8 cellular contexts compared by ENCODE assay signal in the genomic region with DNA sequence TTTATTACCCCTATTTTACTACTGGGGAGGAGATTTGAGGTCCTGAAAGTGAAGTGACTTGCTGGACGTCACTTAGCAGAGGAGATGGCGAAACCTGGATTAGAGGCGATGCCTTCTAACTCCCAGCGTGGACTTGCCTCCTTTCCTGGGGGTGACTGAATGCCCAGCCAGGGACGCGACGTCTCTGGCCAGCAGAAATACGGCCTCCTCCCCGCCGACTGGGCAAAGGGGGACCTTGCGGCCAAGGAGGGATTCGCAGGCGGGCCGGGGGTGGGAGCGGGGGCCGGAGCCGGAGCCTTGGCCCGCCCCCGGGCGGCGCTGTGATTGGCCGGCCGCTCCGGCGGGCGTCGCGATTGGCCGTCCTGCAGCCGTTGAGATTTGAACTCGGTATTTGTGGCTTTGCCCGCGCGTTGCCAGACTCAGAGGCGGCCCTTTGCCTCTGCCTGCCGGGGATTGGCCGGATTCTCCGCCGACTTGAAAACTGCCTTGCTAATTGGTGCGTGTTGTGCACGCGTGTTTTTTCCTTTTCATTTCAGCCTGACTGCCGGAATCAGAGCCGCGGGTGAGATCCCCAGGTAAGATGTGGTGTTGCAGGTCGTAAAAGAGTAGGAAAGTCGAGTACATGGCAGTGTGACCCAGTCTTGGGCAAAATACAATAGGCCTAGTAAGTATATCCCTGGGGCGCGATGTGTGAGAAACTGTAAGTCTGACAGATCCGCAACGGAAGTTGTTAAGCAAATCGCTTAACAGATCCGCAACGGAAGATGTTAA. TPM values are rescaled to one million over a fixed set of nuclear protein-coding genes. Genes with fewer than 3 reads are reported as not detected.
DNase-seq lines count a peak whose midpoint lies in the region; ATAC-seq and TF ChIP-seq lines count a peak whose summit lies in the region.

A gene with protein sequence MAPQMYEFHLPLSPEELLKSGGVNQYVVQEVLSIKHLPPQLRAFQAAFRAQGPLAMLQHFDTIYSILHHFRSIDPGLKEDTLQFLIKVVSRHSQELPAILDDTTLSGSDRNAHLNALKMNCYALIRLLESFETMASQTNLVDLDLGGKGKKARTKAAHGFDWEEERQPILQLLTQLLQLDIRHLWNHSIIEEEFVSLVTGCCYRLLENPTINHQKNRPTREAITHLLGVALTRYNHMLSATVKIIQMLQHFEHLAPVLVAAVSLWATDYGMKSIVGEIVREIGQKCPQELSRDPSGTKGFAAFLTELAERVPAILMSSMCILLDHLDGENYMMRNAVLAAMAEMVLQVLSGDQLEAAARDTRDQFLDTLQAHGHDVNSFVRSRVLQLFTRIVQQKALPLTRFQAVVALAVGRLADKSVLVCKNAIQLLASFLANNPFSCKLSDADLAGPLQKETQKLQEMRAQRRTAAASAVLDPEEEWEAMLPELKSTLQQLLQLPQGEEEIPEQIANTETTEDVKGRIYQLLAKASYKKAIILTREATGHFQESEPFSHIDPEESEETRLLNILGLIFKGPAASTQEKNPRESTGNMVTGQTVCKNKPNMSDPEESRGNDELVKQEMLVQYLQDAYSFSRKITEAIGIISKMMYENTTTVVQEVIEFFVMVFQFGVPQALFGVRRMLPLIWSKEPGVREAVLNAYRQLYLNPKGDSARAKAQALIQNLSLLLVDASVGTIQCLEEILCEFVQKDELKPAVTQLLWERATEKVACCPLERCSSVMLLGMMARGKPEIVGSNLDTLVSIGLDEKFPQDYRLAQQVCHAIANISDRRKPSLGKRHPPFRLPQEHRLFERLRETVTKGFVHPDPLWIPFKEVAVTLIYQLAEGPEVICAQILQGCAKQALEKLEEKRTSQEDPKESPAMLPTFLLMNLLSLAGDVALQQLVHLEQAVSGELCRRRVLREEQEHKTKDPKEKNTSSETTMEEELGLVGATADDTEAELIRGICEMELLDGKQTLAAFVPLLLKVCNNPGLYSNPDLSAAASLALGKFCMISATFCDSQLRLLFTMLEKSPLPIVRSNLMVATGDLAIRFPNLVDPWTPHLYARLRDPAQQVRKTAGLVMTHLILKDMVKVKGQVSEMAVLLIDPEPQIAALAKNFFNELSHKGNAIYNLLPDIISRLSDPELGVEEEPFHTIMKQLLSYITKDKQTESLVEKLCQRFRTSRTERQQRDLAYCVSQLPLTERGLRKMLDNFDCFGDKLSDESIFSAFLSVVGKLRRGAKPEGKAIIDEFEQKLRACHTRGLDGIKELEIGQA (N-terminal part only) (plus strand): TSS at position 523 of the 771 bp plus-strand sequence. CDS start 997 bp downstream, outside the sequence.

- H3K4me1 Mint-ChIP-seq in activated T-helper 2 cell treated with anti-CD3 and anti-CD28 coated beads, Interferon-gamma antibody, Interleukin-2, Interleukin-4, amounts not matched to agents 10 μg/mL and 5 μg/mL and 100 μg/mL, durations not matched to agents 14 hours and 24 hours and 36 hours (ENCODE audit: low read depth), result peaks cover 29% of the 10 kb centered on the region
- H3K4me1 Mint-ChIP-seq in natural killer cell treated with Interleukin-12 subunit alpha and Interleukin-12 subunit beta and Interleukin-15 and Interleukin-18, amount 100 ng/mL, for 72 hours (ENCODE audit: low read depth in 2 of 2), result peaks cover 31 to 33% of the 10 kb centered on the region in 2 donors

- H3K9me3 Mint-ChIP-seq in activated T-helper 2 cell treated with anti-CD3 and anti-CD28 coated beads, Interferon-gamma antibody, Interleukin-2, Interleukin-4, amounts not matched to agents 10 μg/mL and 5 μg/mL and 100 μg/mL, durations not matched to agents 14 hours and 24 hours and 36 hours, result no peaks in the 10 kb centered on the region
- no peaks in the 10 kb centered on the region for H3K9me3 Mint-ChIP-seq in natural killer cell treated with Interleukin-12 subunit alpha and Interleukin-12 subunit beta and Interleukin-15 and Interleukin-18, amount 100 ng/mL, for 72 hours

- TF ChIP-seq CTCF in LNCaP clone FGC (IDR thresholded peaks at IDR 0.05; ENCODE audit: control insufficient read depth, extremely low read depth, insufficient read depth) (no peak), RWPE1 (conservative IDR thresholded peaks at IDR 0.05; ENCODE audit: low read depth) (no peak)

- POLR2A ChIA-PET in RWPE1 (lab: Yijun Ruan, JAX; ENCODE audit: low non-redundant PET), result interaction anchor here (0.6 to 1.5 kb wide), 3 partner anchors 23 to 273 kb away, joined by 3 to 6 read pairs (median 3); a partner anchor contains a TSS

- ATAC-seq in natural killer cell treated with Interleukin-12 subunit alpha and Interleukin-12 subunit beta and Interleukin-15 and Interleukin-18, amount 100 ng/mL, for 72 hours, result peak; percentile 94 to 95
- ATAC-seq in stimulated activated naive CD8-positive, alpha-beta T cell treated with anti-CD3 and anti-CD28 coated beads, Interleukin-15, Interleukin-2, amounts not matched to agents 100 U/mL and 50 U/mL, for 24 hours, result peak; percentile 92

- intact Hi-C loops in activated T-helper 2 cell treated with anti-CD3 and anti-CD28 coated beads, Interferon-gamma antibody, Interleukin-2, Interleukin-4, amounts not matched to agents 10 μg/mL and 5 μg/mL and 100 μg/mL, durations not matched to agents 14 hours and 24 hours and 36 hours (cut with micrococcal nuclease), result loop anchor here (1.0 to 5.0 kb wide), 8 partner anchors 23 to 359 kb away; a partner anchor contains a TSS

- peak within 1 kb of the TSS; percentile 93 for H3K27ac ChIP-seq in RWPE1

- H3K36me3 Mint-ChIP-seq in activated T-helper 2 cell treated with anti-CD3 and anti-CD28 coated beads, Interferon-gamma antibody, Interleukin-2, Interleukin-4, amounts not matched to agents 10 μg/mL and 5 μg/mL and 100 μg/mL, durations not matched to agents 14 hours and 24 hours and 36 hours (ENCODE audit: low read depth), result peaks cover 58% of the 10 kb centered on the region
- peaks cover 15% of the 10 kb centered on the region for H3K36me3 Mint-ChIP-seq in natural killer cell treated with Interleukin-12 subunit alpha and Interleukin-12 subunit beta and Interleukin-15 and Interleukin-18, amount 100 ng/mL, for 72 hours

- peak within 1 kb of the TSS; percentile 99 for H3K4me3 ChIP-seq in LNCaP clone FGC (ENCODE audit: low read depth, low read length)

- CTCF ChIA-PET in RWPE1 (lab: Yijun Ruan, JAX), result no interaction called here

- peak within 1 kb of the TSS; percentile 97 for H3K27ac Mint-ChIP-seq in activated T-helper 2 cell treated with anti-CD3 and anti-CD28 coated beads, Interferon-gamma antibody, Interleukin-2, Interleukin-4, amounts not matched to agents 10 μg/mL and 5 μg/mL and 100 μg/mL, durations not matched to agents 14 hours and 24 hours and 36 hours
- H3K27ac Mint-ChIP-seq in natural killer cell treated with Interleukin-12 subunit alpha and Interleukin-12 subunit beta and Interleukin-15 and Interleukin-18, amount 100 ng/mL, for 72 hours, result peak within 1 kb of the TSS; percentile 98 to 99

- peak; percentile 97 for DNase-seq in EL
- DNase-seq in GOT3 (lab: John Stamatoyannopoulos, UW), result peak; percentile 74
- peak; percentile 92 for DNase-seq in LNCaP clone FGC (ENCODE audit: low read depth)
- peak; percentile 97 for DNase-seq in RWPE1 (ENCODE audit: low spot score)
- peak; percentile 97 for DNase-seq in activated T-helper 2 cell treated with anti-CD3 and anti-CD28 coated beads, Interferon-gamma antibody, Interleukin-2, Interleukin-4, amounts not matched to agents 10 μg/mL and 5 μg/mL and 100 μg/mL, durations not matched to agents 14 hours and 24 hours and 36 hours (ENCODE audit: low spot score)
- peak; percentile 93 for DNase-seq in fibroblast of peridontal ligament (ENCODE audit: extremely low read depth)
- DNase-seq in natural killer cell treated with Interleukin-12 subunit alpha and Interleukin-12 subunit beta and Interleukin-15 and Interleukin-18, amount 100 ng/mL, for 72 hours (ENCODE audit: low spot score), result peak; percentile 96
- DNase-seq in stimulated activated naive CD8-positive, alpha-beta T cell treated with anti-CD3 and anti-CD28 coated beads, Interleukin-15, Interleukin-2, amounts not matched to agents 100 U/mL and 50 U/mL, for 24 hours, result peak; percentile 94

- H3K27me3 Mint-ChIP-seq in activated T-helper 2 cell treated with anti-CD3 and anti-CD28 coated beads, Interferon-gamma antibody, Interleukin-2, Interleukin-4, amounts not matched to agents 10 μg/mL and 5 μg/mL and 100 μg/mL, durations not matched to agents 14 hours and 24 hours and 36 hours (ENCODE audit: low read depth), result no peaks in the 10 kb centered on the region
- H3K27me3 Mint-ChIP-seq in natural killer cell treated with Interleukin-12 subunit alpha and Interleukin-12 subunit beta and Interleukin-15 and Interleukin-18, amount 100 ng/mL, for 72 hours, result no peaks in the 10 kb centered on the region

- peak within 1 kb of the TSS; percentile 93 for H3K4me3 Mint-ChIP-seq in activated T-helper 2 cell treated with anti-CD3 and anti-CD28 coated beads, Interferon-gamma antibody, Interleukin-2, Interleukin-4, amounts not matched to agents 10 μg/mL and 5 μg/mL and 100 μg/mL, durations not matched to agents 14 hours and 24 hours and 36 hours (ENCODE audit: low read depth)
- H3K4me3 Mint-ChIP-seq in natural killer cell treated with Interleukin-12 subunit alpha and Interleukin-12 subunit beta and Interleukin-15 and Interleukin-18, amount 100 ng/mL, for 72 hours, result peak within 1 kb of the TSS; percentile 97

RNA-seq across cellular contexts. Expression of the gene that starts here (rescaled TPM):
- 114 and 120 TPM in 2 replicates for total RNA-seq in activated T-helper 2 cell treated with anti-CD3 and anti-CD28 coated beads, Interferon-gamma antibody, Interleukin-2, Interleukin-4, amounts not matched to agents 10 μg/mL and 5 μg/mL and 100 μg/mL, durations not matched to agents 14 hours and 24 hours and 36 hours
- total RNA-seq in natural killer cell treated with Interleukin-12 subunit alpha and Interleukin-12 subunit beta and Interleukin-15 and Interleukin-18, amount 100 ng/mL, for 72 hours, result 100 to 1,000 TPM in 1 of 2 donors, 10 to 100 TPM in 1; 73.4 to 131 TPM

Comparison
In these comparisons a context has a peak if more than half of its experiments do, and no peak if none do; other contexts are left out.
1. Peak in every context shown above with its lines: DNase-seq, ATAC-seq, H3K4me3 ChIP-seq and H3K27ac ChIP-seq.